Comparison of ENCODE assay signal across 23 cellular contexts in the genomic region with DNA sequence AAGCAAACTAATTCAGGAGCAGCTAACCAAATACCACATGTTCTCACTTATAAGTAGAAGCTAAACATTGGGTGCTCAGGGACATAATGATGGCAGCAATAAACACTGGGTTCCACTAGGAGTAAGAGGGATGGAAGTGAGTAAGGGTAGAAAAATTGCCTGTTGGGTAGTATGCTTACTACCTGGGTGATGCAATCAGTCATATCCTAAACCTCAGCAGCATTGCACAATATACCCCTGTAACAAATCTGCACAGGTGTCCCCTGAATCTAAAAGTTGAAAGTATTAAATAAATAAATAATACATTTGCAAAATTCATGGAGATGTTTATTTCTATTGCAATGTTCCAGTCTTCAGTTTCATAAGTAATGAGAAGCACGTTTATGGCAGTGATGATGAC.
DNase-seq lines count a peak whose midpoint lies in the region; ATAC-seq, FAIRE-seq and TF ChIP-seq lines count a peak whose summit lies in the region.
"Had no signal": no experiment of that assay in that cellular context is flagged by ENCODE, and none has a peak within 500 bp of the region (broad histone marks: within the 10 kb centered on the region; RNA-seq: fewer than 3 reads in every experiment).

No MANE protein-coding gene starts in this region.

- H3K27me3 ChIP-seq in mammary epithelial cell (ENCODE audit: insufficient read depth, low read length) (no peaks in the 10 kb centered on the region), foreskin keratinocyte (no peaks in the 10 kb centered on the region)
- H3K27me3 ChIP-seq: BLaER1 had no signal

- peaks cover 11% of the 10 kb centered on the region for H3K9me3 ChIP-seq in mammary epithelial cell (replicated peaks; ENCODE audit: insufficient read depth, low read length)
- H3K9me3 ChIP-seq: BLaER1 had no signal

- no peaks in the 10 kb centered on the region for H4K20me1 ChIP-seq in mammary epithelial cell (ENCODE audit: insufficient read depth, low read length)
- H4K20me1 ChIP-seq: BLaER1 had no signal

- TF ChIP-seq CTCF in mammary epithelial cell (conservative IDR thresholded peaks at IDR 0.05 in 1 of 2, IDR thresholded peaks at IDR 0.05 in 1 of 2; ENCODE audit: extremely low read depth in 1 of 2, insufficient read depth in 1 of 2, low read depth in 1 of 2, low read length in 2 of 2) (no peak), foreskin keratinocyte (conservative IDR thresholded peaks at IDR 0.05) (no peak)

- H3K4me1 ChIP-seq in mammary epithelial cell (ENCODE audit: insufficient read depth, low read length) (no peaks in the 10 kb centered on the region), foreskin keratinocyte (no peaks in the 10 kb centered on the region)
- H3K4me1 ChIP-seq: BLaER1, Caco-2, HAP-1 had no signal

- H3K4me2 ChIP-seq in mammary epithelial cell (ENCODE audit: insufficient read depth, low read depth, low read length): no peak overlapping the region
- H3K4me2 ChIP-seq: BLaER1 had no signal

- H3K79me2 ChIP-seq in mammary epithelial cell (ENCODE audit: insufficient read depth, low read length): no peaks in the 10 kb centered on the region

- H3K27ac ChIP-seq in mammary epithelial cell (ENCODE audit: insufficient read depth, low read depth, low read length): no peak overlapping the region
- H3K27ac ChIP-seq in foreskin keratinocyte: no peak overlapping the region
- H3K27ac ChIP-seq: 22Rv1, BLaER1, C4-2B had no signal

- intact Hi-C loops in mammary epithelial cell (cut with micrococcal nuclease): no loop called here

- dilution Hi-C loops in mammary epithelial cell (cut with HindIII; ENCODE audit: low sequenced_read_pairs): no loop called here

- peak; percentile 31 for DNase-seq in DMS53 (lab: John Stamatoyannopoulos, UW)
- DNase-seq in DMS53 treated with DMSO at 0.1 percent for 48 hours (lab: John Stamatoyannopoulos, UW; ENCODE audit: unreplicated experiment): no peak
- DNase-seq in HTR-8/SVneo (ENCODE audit: insufficient read length, low spot score): no peak
- peak; percentile 11 for DNase-seq in mammary epithelial cell
- DNase-seq in foreskin keratinocyte: peak; percentile 10 to 24
- DNase-seq in dedifferentiated amniotic fluid mesenchymal stem cell (ENCODE audit: extremely low spot score): no peak
- DNase-seq: Caco-2; CD4-positive, CD25-positive, alpha-beta regulatory T cell; CD8-positive, alpha-beta T cell; DMS153; DMS79 treated with DMSO at 0.1 percent for 48 hours; GF-D8; GOT3; HFFc6 had no signal

- no peak overlapping the region for H2AFZ ChIP-seq in mammary epithelial cell (ENCODE audit: low read depth, low read length)

- CTCF ChIA-PET in mammary epithelial cell (lab: Charles Lee; ENCODE audit: low non-redundant PET): interaction anchor here (0.6 kb wide), 1 partner anchor 429 kb away, joined by 6 read pairs; no protein-coding TSS in a partner anchor

- in situ Hi-C loops in mammary epithelial cell (cut with MboI; ENCODE audit: low sequenced_read_pairs in 2 of 2): no loop called here

- BruUV-seq in mammary epithelial cell (replicated peaks; lab: Mats Ljungman, UMichigan): no TSS peak

- no peaks in the 10 kb centered on the region for H3K36me3 ChIP-seq in mammary epithelial cell (ENCODE audit: insufficient read depth, low read length)
- H3K36me3 ChIP-seq: BLaER1, HAP-1 had no signal

- 57% methylated on average over 1 of the region's 1 CpG for WGBS in mammary epithelial cell (ENCODE audit: low coverage, missing lambda C conversion rate)

- peak; percentile 69 for FAIRE-seq in HTR-8/SVneo (lab: Jason Lieb, UNC)
- FAIRE-seq: A204.1, GM12891, GM18507, H54 had no signal

- H3K4me3 ChIP-seq in mammary epithelial cell (replicated peaks in 1 of 3; ENCODE audit: insufficient read depth in 1 of 3, low read depth in 2 of 3, low read length in 3 of 3): no peak overlapping the region
- H3K4me3 ChIP-seq: BLaER1, HAP-1 had no signal

- H3K9ac ChIP-seq in mammary epithelial cell (ENCODE audit: insufficient read depth, low read length): no peak overlapping the region
- H3K9ac ChIP-seq: BLaER1 had no signal

- no peak for ATAC-seq in foreskin keratinocyte
- no peak for ATAC-seq in HG03135 (IDR thresholded peaks at IDR 0.05; ENCODE audit: unreplicated experiment)
- ATAC-seq: CD8-positive, alpha-beta T cell had no signal

Comparison
In these comparisons a context has a peak if more than half of its experiments do, and no peak if none do; other contexts are left out.
1. DNase-seq: peak in DMS53 (single experiment), mammary epithelial cell (single experiment) and foreskin keratinocyte (2 of 2); none in DMS53 treated with DMSO at 0.1 percent for 48 hours (single experiment), HTR-8/SVneo (single experiment) and dedifferentiated amniotic fluid mesenchymal stem cell (single experiment).